ENCODE assay signal across 9 cellular contexts in genomic region chr7:41882271-41882670, GRCh38.
A peak's percentile ranks its signal among the peaks of the same experiment; 100 is the strongest.
DNase-seq lines count a peak whose midpoint lies in the region; ATAC-seq lines count a peak whose summit lies in the region.
"Had no signal": no experiment of that assay in that cellular context is flagged by ENCODE, and none has a peak within 500 bp of the region (broad histone marks: within the 10 kb centered on the region; RNA-seq: fewer than 3 reads in every experiment).

No MANE protein-coding gene starts in this region.

- H3K27ac Mint-ChIP-seq in activated CD4-positive, alpha-beta T cell treated with anti-CD3 and anti-CD28 coated beads, Interleukin-2, amount 10 ng/mL, durations not matched to agents 24 days and 14 days = peak overlapping the region; percentile 98
- peak overlapping the region; percentile 94 for H3K27ac Mint-ChIP-seq in activated T-helper 2 cell treated with anti-CD3 and anti-CD28 coated beads, Interferon-gamma antibody, Interleukin-2, Interleukin-4, amounts not matched to agents 10 μg/mL and 5 μg/mL and 100 μg/mL, durations not matched to agents 14 hours and 24 hours and 36 hours
- H3K27ac Mint-ChIP-seq: WTC11 had no signal

- no peaks in the 10 kb centered on the region for H3K27me3 ChIP-seq in trophoblast cell (ENCODE audit: insufficient read depth, low read length)

- peaks cover 48% of the 10 kb centered on the region for H3K4me1 Mint-ChIP-seq in activated CD4-positive, alpha-beta T cell treated with anti-CD3 and anti-CD28 coated beads, Interleukin-2, amount 10 ng/mL, durations not matched to agents 24 days and 14 days
- H3K4me1 Mint-ChIP-seq in activated T-helper 2 cell treated with anti-CD3 and anti-CD28 coated beads, Interferon-gamma antibody, Interleukin-2, Interleukin-4, amounts not matched to agents 10 μg/mL and 5 μg/mL and 100 μg/mL, durations not matched to agents 14 hours and 24 hours and 36 hours (ENCODE audit: low read depth) = peaks cover 57% of the 10 kb centered on the region

- H3K9me3 ChIP-seq in trophoblast cell (ENCODE audit: insufficient read depth, low read depth, low read length) = no peaks in the 10 kb centered on the region

- no peak overlapping the region for H3K4me2 ChIP-seq in trophoblast cell (ENCODE audit: low read length)

- no peak overlapping the region for H3K18ac ChIP-seq in trophoblast cell (ENCODE audit: low read length)

- ATAC-seq in HG02943 (IDR thresholded peaks at IDR 0.05; ENCODE audit: low read depth, unreplicated experiment) = peak; percentile 10
- ATAC-seq: WTC11 had no signal

- H3K4me3 ChIP-seq in trophoblast cell (ENCODE audit: low read depth, low read length) = no peak overlapping the region

- H3K27ac ChIP-seq in trophoblast cell (ENCODE audit: low read depth, low read length) = no peak overlapping the region

- H2BK5ac ChIP-seq in trophoblast cell (ENCODE audit: low read depth, low read length, poor library complexity) = no peak overlapping the region

- peak overlapping the region; percentile 37 for H3K4ac ChIP-seq in trophoblast cell (ENCODE audit: low read depth, low read length)

- H2BK12ac ChIP-seq in trophoblast cell (ENCODE audit: low read length) = peak overlapping the region; percentile 80

- H2AK5ac ChIP-seq in trophoblast cell (ENCODE audit: low read length) = peak overlapping the region; percentile 75

- H2AFZ ChIP-seq in trophoblast cell (ENCODE audit: insufficient read depth, low read length, poor library complexity) = no peak overlapping the region

- intact Hi-C loops in activated CD4-positive, alpha-beta T cell treated with anti-CD3 and anti-CD28 coated beads, Interleukin-2, amount 10 ng/mL, durations not matched to agents 24 days and 14 days (cut with micrococcal nuclease) = loop anchor here (5.0 to 10.0 kb wide), 4 partner anchors 65 to 1935 kb away; partner anchors contain the start of genes INHBA, MRPL32 and PSMA2
- intact Hi-C loops in activated T-helper 2 cell treated with anti-CD3 and anti-CD28 coated beads, Interferon-gamma antibody, Interleukin-2, Interleukin-4, amounts not matched to agents 10 μg/mL and 5 μg/mL and 100 μg/mL, durations not matched to agents 14 hours and 24 hours and 36 hours (cut with micrococcal nuclease) = loop anchor here (5.0 to 10.0 kb wide), 4 partner anchors 180 to 1765 kb away; partner anchors contain the start of gene INHBA

- peaks cover 15% of the 10 kb centered on the region for H3K79me1 ChIP-seq in trophoblast cell (ENCODE audit: low read length)

- H3K9ac ChIP-seq in trophoblast cell (ENCODE audit: low read length) = no peak overlapping the region

- peak overlapping the region; percentile 83 for H3K4me3 Mint-ChIP-seq in activated CD4-positive, alpha-beta T cell treated with anti-CD3 and anti-CD28 coated beads, Interleukin-2, amount 10 ng/mL, durations not matched to agents 24 days and 14 days
- H3K4me3 Mint-ChIP-seq in activated T-helper 2 cell treated with anti-CD3 and anti-CD28 coated beads, Interferon-gamma antibody, Interleukin-2, Interleukin-4, amounts not matched to agents 10 μg/mL and 5 μg/mL and 100 μg/mL, durations not matched to agents 14 hours and 24 hours and 36 hours (ENCODE audit: low read depth) = peak overlapping the region; percentile 66
- H3K4me3 Mint-ChIP-seq: WTC11 had no signal

- peaks cover 24% of the 10 kb centered on the region for H3K36me3 Mint-ChIP-seq in activated CD4-positive, alpha-beta T cell treated with anti-CD3 and anti-CD28 coated beads, Interleukin-2, amount 10 ng/mL, durations not matched to agents 24 days and 14 days (ENCODE audit: low read depth)
- peaks cover 42% of the 10 kb centered on the region for H3K36me3 Mint-ChIP-seq in activated T-helper 2 cell treated with anti-CD3 and anti-CD28 coated beads, Interferon-gamma antibody, Interleukin-2, Interleukin-4, amounts not matched to agents 10 μg/mL and 5 μg/mL and 100 μg/mL, durations not matched to agents 14 hours and 24 hours and 36 hours (ENCODE audit: low read depth)
- H3K36me3 Mint-ChIP-seq: WTC11 had no signal

- no peak overlapping the region for H4K8ac ChIP-seq in trophoblast cell (ENCODE audit: low read depth, low read length)

- peaks cover 2% of the 10 kb centered on the region for H3K79me2 ChIP-seq in trophoblast cell (ENCODE audit: control insufficient read depth, insufficient read depth, low read length, poor library complexity)

- WGBS in trophoblast cell (ENCODE audit: extremely low coverage, insufficient coverage, insufficient read length) = no CpG with 5 or more reads among the region's 6 CpGs

- H4K91ac ChIP-seq in trophoblast cell (ENCODE audit: low read depth, low read length) = peak overlapping the region; percentile 71

- no peaks in the 10 kb centered on the region for H3K27me3 Mint-ChIP-seq in activated CD4-positive, alpha-beta T cell treated with anti-CD3 and anti-CD28 coated beads, Interleukin-2, amount 10 ng/mL, durations not matched to agents 24 days and 14 days
- no peaks in the 10 kb centered on the region for H3K27me3 Mint-ChIP-seq in activated T-helper 2 cell treated with anti-CD3 and anti-CD28 coated beads, Interferon-gamma antibody, Interleukin-2, Interleukin-4, amounts not matched to agents 10 μg/mL and 5 μg/mL and 100 μg/mL, durations not matched to agents 14 hours and 24 hours and 36 hours (ENCODE audit: low read depth)

- no peak overlapping the region for H3K23ac ChIP-seq in trophoblast cell (ENCODE audit: low read length)

- DNase-seq in activated CD4-positive, alpha-beta T cell treated with anti-CD3 and anti-CD28 coated beads, Interleukin-2, amount 10 ng/mL, durations not matched to agents 24 days and 14 days = no peak
- DNase-seq in activated CD4-positive, alpha-beta T cell treated with anti-CD3 and anti-CD28 coated beads, Interleukin-2, amount 50 U/mL, for 4 hours = no peak
- DNase-seq in activated T-helper 2 cell treated with anti-CD3 and anti-CD28 coated beads, Interferon-gamma antibody, Interleukin-2, Interleukin-4, amounts not matched to agents 10 μg/mL and 5 μg/mL and 100 μg/mL, durations not matched to agents 14 hours and 24 hours and 36 hours (ENCODE audit: low spot score) = no peak
- DNase-seq in trophoblast cell = no peak
- DNase-seq in SKM-1 treated with dmso at 0.1 percent for 144 hours (lab: John Stamatoyannopoulos, UW; ENCODE audit: unreplicated experiment) = no peak
- DNase-seq in NCI-H1436 (lab: John Stamatoyannopoulos, UW) = no peak
- DNase-seq in NCI-H1930 (lab: John Stamatoyannopoulos, UW) = no peak

- no peak overlapping the region for H2BK120ac ChIP-seq in trophoblast cell (ENCODE audit: insufficient read depth, low read length, poor library complexity)

- H3K36me3 ChIP-seq in trophoblast cell (ENCODE audit: control insufficient read depth in 1 of 2, insufficient read depth in 2 of 2, low read length in 2 of 2) = peaks cover 2 to 3% of the 10 kb centered on the region in 2 experiments

- peak overlapping the region; percentile 60 for H3K14ac ChIP-seq in trophoblast cell (ENCODE audit: low read length)

- H4K12ac ChIP-seq in trophoblast cell (ENCODE audit: low read depth, low read length) = no peak overlapping the region

- H3K4me1 ChIP-seq in trophoblast cell (ENCODE audit: control insufficient read depth in 1 of 2, insufficient read depth in 2 of 2, low read length in 2 of 2) = peaks cover 15 to 26% of the 10 kb centered on the region in 2 experiments

- peaks cover 23% of the 10 kb centered on the region for H3K9me3 Mint-ChIP-seq in activated CD4-positive, alpha-beta T cell treated with anti-CD3 and anti-CD28 coated beads, Interleukin-2, amount 10 ng/mL, durations not matched to agents 24 days and 14 days
- peaks cover 39% of the 10 kb centered on the region for H3K9me3 Mint-ChIP-seq in activated T-helper 2 cell treated with anti-CD3 and anti-CD28 coated beads, Interferon-gamma antibody, Interleukin-2, Interleukin-4, amounts not matched to agents 10 μg/mL and 5 μg/mL and 100 μg/mL, durations not matched to agents 14 hours and 24 hours and 36 hours
